Comparison of ENCODE assay signal across 8 cellular contexts in the genomic region with DNA sequence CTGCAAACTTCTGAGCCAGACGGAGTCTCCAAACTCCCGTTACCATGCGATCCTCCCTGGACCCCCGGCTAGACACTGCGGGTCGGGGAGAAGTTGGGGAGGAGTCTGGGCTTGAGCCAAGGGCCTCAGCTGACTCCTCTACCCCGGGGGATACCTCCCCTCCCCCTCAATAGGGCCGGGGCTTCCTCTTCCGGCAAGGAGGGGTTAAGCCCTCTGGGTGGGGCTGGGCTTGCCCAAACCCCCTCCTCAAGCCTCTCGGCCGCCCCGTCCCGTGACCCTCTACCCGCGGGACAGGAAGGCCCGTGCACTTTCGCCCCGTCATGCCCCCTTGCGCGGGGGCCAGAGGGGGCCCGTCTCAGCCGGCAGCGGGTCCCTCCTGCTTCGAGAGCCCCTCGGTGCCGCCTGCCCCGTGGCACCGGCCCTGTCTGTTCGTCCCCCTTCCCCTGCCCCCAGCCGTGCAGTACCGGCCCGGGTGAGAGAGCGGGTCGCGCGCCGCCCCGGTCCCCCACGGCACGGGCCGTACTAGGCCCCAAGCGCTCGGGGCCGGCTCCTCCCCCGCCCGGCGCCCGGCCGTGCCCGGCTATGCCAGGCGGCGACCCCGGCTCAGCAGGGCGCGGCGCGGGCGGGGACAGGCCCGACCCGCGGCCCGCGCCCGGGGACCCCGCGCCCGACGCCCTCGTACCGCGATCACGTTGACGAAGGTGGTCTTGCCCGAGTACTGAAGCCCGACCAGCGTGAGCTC. TPM values are rescaled to one million over a fixed set of nuclear protein-coding genes. Genes with fewer than 3 reads are reported as not detected.
DNase-seq lines count a peak whose midpoint lies in the region; ATAC-seq, FAIRE-seq and TF ChIP-seq lines count a peak whose summit lies in the region.

No MANE protein-coding gene starts in this region.

- H3K9me3 Mint-ChIP-seq in stimulated activated naive B cell treated with anti-CD40 and anti-IgM and Interleukin-4, amounts not matched to agents 10 μg/mL and 1 μg/mL and 100 μg/mL, for 72 hours: no peaks in the 10 kb centered on the region

- no peaks in the 10 kb centered on the region for H3K27me3 Mint-ChIP-seq in stimulated activated naive B cell treated with anti-CD40 and anti-IgM and Interleukin-4, amounts not matched to agents 10 μg/mL and 1 μg/mL and 100 μg/mL, for 72 hours

- H3K9me2 ChIP-seq in OCI-LY1 (ENCODE audit: low read depth, low read length): no peaks in the 10 kb centered on the region

- peak overlapping the region; percentile 86 for H3K9ac ChIP-seq in OCI-LY1 (ENCODE audit: low read length)
- H3K9ac ChIP-seq in kidney (ENCODE audit: low read length in 2 of 2): peak overlapping the region; percentile 84 to 88

- H2AFZ ChIP-seq in OCI-LY1 (ENCODE audit: low read length): no peak overlapping the region

- ATAC-seq in HG02642 (IDR thresholded peaks at IDR 0.05; ENCODE audit: poor library complexity, unreplicated experiment) (peak; percentile 55), body of pancreas (peak; percentile 75)
- ATAC-seq in stimulated activated naive B cell treated with anti-CD40 and anti-IgM and Interleukin-4, amounts not matched to agents 10 μg/mL and 1 μg/mL and 100 μg/mL, for 72 hours (replicated peaks): peak; percentile 62 to 69

- peaks cover 11 to 12% of the 10 kb centered on the region in 2 donors for H3K36me3 Mint-ChIP-seq in stimulated activated naive B cell treated with anti-CD40 and anti-IgM and Interleukin-4, amounts not matched to agents 10 μg/mL and 1 μg/mL and 100 μg/mL, for 72 hours

- TF ChIP-seq CTCF in OCI-LY1 (IDR thresholded peaks at IDR 0.05; ENCODE audit: low read length) (no peak), body of pancreas (IDR thresholded peaks at IDR 0.05) (no peak), kidney (IDR thresholded peaks at IDR 0.05; ENCODE audit: borderline replicate concordance, extremely low read depth, insufficient read depth) (no peak)

- H3K27ac ChIP-seq in OCI-LY1 (ENCODE audit: low read depth, low read length, poor library complexity, severe bottlenecking) (peak overlapping the region; percentile 72), body of pancreas (peak overlapping the region; percentile 68 to 86 (median 80)), kidney (ENCODE audit: low read depth in 2 of 2, low read length in 2 of 2) (peak overlapping the region; percentile 68 to 87)

- DNase-seq in activated T-cell treated with anti-CD3 and anti-CD28 coated beads, Interleukin-2, amount 50 U/mL, for 1 hour: peak; percentile 38
- DNase-seq in activated T-cell treated with anti-CD3 and anti-CD28 coated beads for 4 hours: no peak
- DNase-seq in body of pancreas: peak in 3 of 4 donors; percentile 33 to 51 (median 44)
- DNase-seq in kidney: peak; percentile 86
- no peak for DNase-seq in stimulated activated naive B cell treated with anti-CD40 and anti-IgM and Interleukin-4, amounts not matched to agents 10 μg/mL and 1 μg/mL and 100 μg/mL, for 72 hours
- DNase-seq in globus pallidus (ENCODE audit: low spot score): no peak

- no peaks in the 10 kb centered on the region for H3F3A ChIP-seq in OCI-LY1 (ENCODE audit: insufficient read depth, low read length)

- no peaks in the 10 kb centered on the region for H4K20me1 ChIP-seq in OCI-LY1 (ENCODE audit: insufficient read depth, low read length)

- peak in 1 of 3 donors; percentile 9 for TF ChIP-seq POLR2A in body of pancreas (IDR thresholded peaks at IDR 0.05)

- H3K4me3 ChIP-seq in OCI-LY1 (ENCODE audit: low read depth, low read length, poor library complexity, severe bottlenecking) (peak overlapping the region; percentile 77), body of pancreas (peak overlapping the region; percentile 81), kidney (ENCODE audit: low read length in 2 of 2) (peak overlapping the region; percentile 77 to 85)

- intact Hi-C loops in body of pancreas (cut with DNase I): no loop called here
- intact Hi-C loops in kidney (cut with DNase I): no loop called here

- peaks cover 29% of the 10 kb centered on the region for H3K79me2 ChIP-seq in OCI-LY1 (ENCODE audit: insufficient read depth, low read length)

- H3K4me1 ChIP-seq in OCI-LY1 (ENCODE audit: insufficient read depth, low read length, severe bottlenecking): peaks cover 23% of the 10 kb centered on the region
- H3K4me1 ChIP-seq in body of pancreas: peaks cover 24% of the 10 kb centered on the region
- peaks cover 7 to 12% of the 10 kb centered on the region in 2 donors for H3K4me1 ChIP-seq in kidney (ENCODE audit: control insufficient read depth in 1 of 2, insufficient read depth in 1 of 2, low read depth in 1 of 2, low read length in 2 of 2)

- H3K9me3 ChIP-seq in OCI-LY1 (ENCODE audit: low read length) (no peaks in the 10 kb centered on the region), body of pancreas (no peaks in the 10 kb centered on the region), kidney (ENCODE audit: control insufficient read depth in 1 of 2, low read length in 2 of 2) (no peaks in the 10 kb centered on the region)

- 0 to 1% methylated on average over 7 to 53 of the region's 76 CpGs for WGBS in body of pancreas, 2 donors

- H3K4me3 Mint-ChIP-seq in stimulated activated naive B cell treated with anti-CD40 and anti-IgM and Interleukin-4, amounts not matched to agents 10 μg/mL and 1 μg/mL and 100 μg/mL, for 72 hours: peak overlapping the region; percentile 91 to 93

- H3K27ac Mint-ChIP-seq in stimulated activated naive B cell treated with anti-CD40 and anti-IgM and Interleukin-4, amounts not matched to agents 10 μg/mL and 1 μg/mL and 100 μg/mL, for 72 hours: peak overlapping the region; percentile 93

- H3K36me3 ChIP-seq in OCI-LY1 (ENCODE audit: insufficient read depth, low read length) (peaks cover 40% of the 10 kb centered on the region), body of pancreas (replicated peaks in 1 of 2; ENCODE audit: insufficient read depth in 1 of 2, low read depth in 2 of 2) (no peaks in the 10 kb centered on the region), kidney (ENCODE audit: control insufficient read depth in 1 of 2, insufficient read depth in 2 of 2, low read length in 2 of 2) (no peaks in the 10 kb centered on the region)

- FAIRE-seq in kidney (lab: Jason Lieb, UNC): no peak

- peak overlapping the region; percentile 67 for H3K4me2 ChIP-seq in OCI-LY1 (ENCODE audit: low read length)

- peaks cover 19 to 63% of the 10 kb centered on the region in 2 donors for H3K4me1 Mint-ChIP-seq in stimulated activated naive B cell treated with anti-CD40 and anti-IgM and Interleukin-4, amounts not matched to agents 10 μg/mL and 1 μg/mL and 100 μg/mL, for 72 hours

- H3K27me3 ChIP-seq in OCI-LY1 (ENCODE audit: insufficient read depth, low read length) (no peaks in the 10 kb centered on the region), body of pancreas (no peaks in the 10 kb centered on the region)

RNA-seq across cellular contexts. Expression of a gene that starts 0.6 kb away (rescaled TPM):
- 10 to 100 TPM; 18.1 to 21.0 TPM for total RNA-seq in body of pancreas
- total RNA-seq in kidney: 72.2 TPM
- 60.8 TPM for polyA plus RNA-seq in kidney (ENCODE audit: insufficient read depth, low read depth, low replicate concordance)

RNA-seq across cellular contexts. Expression of a gene that starts 16.5 kb away (rescaled TPM):
- total RNA-seq in body of pancreas (1 to 10 TPM; 1.6 to 3.6 TPM), kidney (5.5 TPM)
- polyA plus RNA-seq in kidney (ENCODE audit: insufficient read depth, low read depth, low replicate concordance): 3.5 TPM

RNA-seq across cellular contexts. Expression of a gene that starts 21.2 kb away (rescaled TPM):
- total RNA-seq in body of pancreas (not detected), kidney (0.13 TPM)
- polyA plus RNA-seq in kidney (ENCODE audit: insufficient read depth, low read depth, low replicate concordance): not detected

RNA-seq across cellular contexts. Expression of a gene that starts 49.7 kb away (rescaled TPM):
- total RNA-seq in body of pancreas (under 1 TPM in 1 of 2 donors, not detected in 1; 0.52 TPM), kidney (4.1 TPM)
- polyA plus RNA-seq in kidney (ENCODE audit: insufficient read depth, low read depth, low replicate concordance): 1.8 TPM

Comparison
In these comparisons a context has a peak if more than half of its experiments do, and no peak if none do; other contexts are left out.
1. DNase-seq: peak in activated T-cell treated with anti-CD3 and anti-CD28 coated beads, Interleukin-2, amount 50 U/mL, for 1 hour (single experiment), body of pancreas (3 of 4) and kidney (single experiment); none in activated T-cell treated with anti-CD3 and anti-CD28 coated beads for 4 hours (single experiment), stimulated activated naive B cell treated with anti-CD40 and anti-IgM and Interleukin-4, amounts not matched to agents 10 μg/mL and 1 μg/mL and 100 μg/mL, for 72 hours (single experiment) and globus pallidus (single experiment).
2. Peak in every context shown above with its lines, with median percentiles within 50 percentile points of each other: ATAC-seq, H3K27ac ChIP-seq and H3K4me3 ChIP-seq.